ENCODE assay signal across 11 cellular contexts in the genomic region with DNA sequence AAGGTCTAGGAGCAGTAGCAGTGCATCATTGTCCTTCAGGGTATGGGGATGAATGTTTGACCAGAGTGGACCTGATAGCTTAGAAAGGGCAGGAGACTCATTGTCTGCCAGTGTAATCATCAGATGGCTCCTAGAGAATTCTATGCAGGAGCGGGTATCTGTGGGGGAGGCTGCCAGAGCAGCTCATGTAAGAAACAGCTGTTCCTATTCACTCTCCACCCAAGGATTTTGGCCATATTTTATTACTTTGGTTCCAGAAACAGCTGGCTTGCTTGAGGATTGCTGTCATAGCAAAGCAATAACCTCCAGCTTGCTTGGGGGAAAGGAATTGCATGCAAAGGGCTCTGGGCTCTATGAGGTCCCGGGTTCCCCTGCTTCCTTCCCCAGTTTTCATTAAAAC. TPM values are rescaled to one million over a fixed set of nuclear protein-coding genes. Genes with fewer than 3 reads are reported as not detected.
DNase-seq lines count a peak whose midpoint lies in the region; ATAC-seq and TF ChIP-seq lines count a peak whose summit lies in the region.
"Had no signal": no experiment of that assay in that cellular context is flagged by ENCODE, and none has a peak within 500 bp of the region (broad histone marks: within the 10 kb centered on the region; RNA-seq: fewer than 3 reads in every experiment).

No MANE protein-coding gene starts in this region.

- POLR2A ChIA-PET in CD4-positive, alpha-beta memory T cell (lab: Charles Lee; ENCODE audit: partially characterized antibody) = interaction anchor here (1.1 to 1.6 kb wide), 3 partner anchors 43 to 74 kb away, joined by 4 to 6 read pairs (median 5); a partner anchor contains a TSS
- POLR2A ChIA-PET in Caco-2 (lab: Charles Lee) = interaction anchor here (1.3 kb wide), 1 partner anchor 44 kb away, joined by 4 read pairs; a partner anchor contains a TSS

- H3K27ac Mint-ChIP-seq in CD4-positive, alpha-beta memory T cell = peak overlapping the region in 5 of 7 donors; percentile 5 to 63 (median 44)
- H3K27ac Mint-ChIP-seq in Caco-2 (ENCODE audit: unreplicated experiment) = no peak overlapping the region

- H3K4me1 Mint-ChIP-seq in CD4-positive, alpha-beta memory T cell = peaks cover 73 to 96% (median 85%) of the 10 kb centered on the region in 4 donors
- peaks cover 15% of the 10 kb centered on the region for H3K4me1 Mint-ChIP-seq in Caco-2 (ENCODE audit: low read depth, unreplicated experiment)

- peak; percentile 48 for ATAC-seq in left ventricle myocardium superior
- ATAC-seq in psoas muscle = peak in 1 of 4 donors; percentile 43
- no peak for ATAC-seq in HG02642 (IDR thresholded peaks at IDR 0.05; ENCODE audit: poor library complexity, unreplicated experiment)
- ATAC-seq in HG03378 (IDR thresholded peaks at IDR 0.05; ENCODE audit: unreplicated experiment) = no peak

- no peak for TF ChIP-seq CTCF in psoas muscle (IDR thresholded peaks at IDR 0.05)
- no peak for TF ChIP-seq CTCF in Caco-2 (IDR thresholded peaks at IDR 0.05; ENCODE audit: insufficient read depth in 1 of 2, low read depth in 1 of 2, low read length in 1 of 2, severe bottlenecking in 1 of 2, unreplicated experiment in 1 of 2)

- peak overlapping the region in 3 of 8 donors; percentile 1 to 39 (median 9) for H3K4me3 Mint-ChIP-seq in CD4-positive, alpha-beta memory T cell
- no peak overlapping the region for H3K4me3 Mint-ChIP-seq in Caco-2 (ENCODE audit: unreplicated experiment)

- H3K36me3 ChIP-seq in CD4-positive, alpha-beta memory T cell (ENCODE audit: insufficient read depth, low read length) = peaks cover 13% of the 10 kb centered on the region
- H3K36me3 ChIP-seq in adipocyte (ENCODE audit: control insufficient read depth, insufficient read depth, low read length, severe bottlenecking) (peaks cover 17% of the 10 kb centered on the region), psoas muscle (ENCODE audit: insufficient read depth in 1 of 2, low read depth in 1 of 2) (peaks cover 2 to 13% of the 10 kb centered on the region in 2 donors), Caco-2 (ENCODE audit: control insufficient read depth, insufficient read depth, low read length) (peaks cover 3% of the 10 kb centered on the region; the same call in 1 of the 2 replicates)

- WGBS in psoas muscle, 3 donors = 14 to 30% (median 16%) methylated on average over 2 of the region's 2 CpGs

- no peaks in the 10 kb centered on the region for H3K9me3 Mint-ChIP-seq in CD4-positive, alpha-beta memory T cell
- H3K9me3 Mint-ChIP-seq in Caco-2 (ENCODE audit: unreplicated experiment) = no peaks in the 10 kb centered on the region

- H3K36me3 Mint-ChIP-seq in CD4-positive, alpha-beta memory T cell = peaks cover 13 to 27% of the 10 kb centered on the region in 2 donors
- peaks cover 33% of the 10 kb centered on the region for H3K36me3 Mint-ChIP-seq in Caco-2 (ENCODE audit: insufficient read depth, unreplicated experiment)

- H3K27ac ChIP-seq in CD4-positive, alpha-beta memory T cell (ENCODE audit: low read depth, low read length) = no peak overlapping the region
- peak overlapping the region; percentile 44 for H3K27ac ChIP-seq in psoas muscle
- H3K27ac ChIP-seq: SK-N-MC, thoracic aorta, VCaP had no signal

- intact Hi-C loops in CD4-positive, alpha-beta memory T cell (cut with micrococcal nuclease) = loop anchor here (5.0 kb wide), 1 partner anchor 45 kb away; a partner anchor contains a TSS
- intact Hi-C loops in left ventricle myocardium superior (cut with micrococcal nuclease) = no loop called here
- intact Hi-C loops in psoas muscle (cut with DNase I) = loop anchor here in 1 of 2 donors (5.0 kb wide), 1 partner anchor 40 kb away; no protein-coding TSS in a partner anchor
- intact Hi-C loops in Caco-2 (cut with micrococcal nuclease; ENCODE audit: unreplicated experiment) = no loop called here

- no peaks in the 10 kb centered on the region for H3K27me3 ChIP-seq in CD4-positive, alpha-beta memory T cell (ENCODE audit: insufficient read depth, low read length)
- H3K27me3 ChIP-seq in adipocyte (replicated peaks; ENCODE audit: control insufficient read depth, insufficient read depth, low read length) (no peaks in the 10 kb centered on the region), psoas muscle (ENCODE audit: insufficient read depth in 3 of 3, low read length in 2 of 3) (no peaks in the 10 kb centered on the region), Caco-2 (replicated peaks; ENCODE audit: control insufficient read depth, insufficient read depth, low read length) (no peaks in the 10 kb centered on the region)

- no peaks in the 10 kb centered on the region for H3K27me3 Mint-ChIP-seq in CD4-positive, alpha-beta memory T cell
- H3K27me3 Mint-ChIP-seq in Caco-2 (ENCODE audit: insufficient read depth, unreplicated experiment) = no peaks in the 10 kb centered on the region

- H3K9ac ChIP-seq in adipocyte (ENCODE audit: low read length) = no peak overlapping the region

- CTCF ChIA-PET in CD4-positive, alpha-beta memory T cell (lab: Charles Lee; ENCODE audit: partially characterized antibody) = interaction anchor here (1.5 kb wide), 1 partner anchor 123 kb away, joined by 3 read pairs; no protein-coding TSS in a partner anchor
- CTCF ChIA-PET in Caco-2 (lab: Charles Lee) = interaction anchor here (1.4 kb wide), 2 partner anchors 16 to 32 kb away, joined by 4 read pairs; no protein-coding TSS in a partner anchor

- H3K4me3 ChIP-seq in CD4-positive, alpha-beta memory T cell (ENCODE audit: low read length in 2 of 2) = no peak overlapping the region
- H3K4me3 ChIP-seq in adipocyte (ENCODE audit: low read length) (peak overlapping the region; percentile 35), psoas muscle (no peak overlapping the region), Caco-2 (ENCODE audit: low read depth, low read length) (no peak overlapping the region)
- H3K4me3 ChIP-seq: SK-N-MC, thoracic aorta had no signal

- peaks cover 67% of the 10 kb centered on the region for H3K4me1 ChIP-seq in CD4-positive, alpha-beta memory T cell (ENCODE audit: insufficient read depth, low read length)
- H3K4me1 ChIP-seq in adipocyte (ENCODE audit: control insufficient read depth, insufficient read depth, low read length) (peaks cover 14% of the 10 kb centered on the region), psoas muscle (peaks cover 69% of the 10 kb centered on the region), Caco-2 (peaks cover 10% of the 10 kb centered on the region; the same call in 1 of the 2 replicates)

- no peak for DNase-seq in CD4-positive, alpha-beta memory T cell
- DNase-seq in adipocyte (ENCODE audit: low read depth) = peak; percentile 87
- DNase-seq in left ventricle myocardium superior = peak; percentile 50
- DNase-seq in psoas muscle = peak in 1 of 2 donors; percentile 24
- DNase-seq in Caco-2 = no peak
- DNase-seq: NCI-H1930 had no signal

- no TSS peak for BruUV-seq in Caco-2 (replicated peaks; lab: Mats Ljungman, UMichigan)

- no peaks in the 10 kb centered on the region for H3K9me3 ChIP-seq in CD4-positive, alpha-beta memory T cell (ENCODE audit: control insufficient read depth in 1 of 2, low read length in 2 of 2)
- H3K9me3 ChIP-seq in adipocyte (ENCODE audit: control insufficient read depth, low read length) (no peaks in the 10 kb centered on the region), psoas muscle (no peaks in the 10 kb centered on the region), Caco-2 (no peaks in the 10 kb centered on the region)
- H3K9me3 ChIP-seq: thoracic aorta had no signal

RNA-seq across cellular contexts. Expression of a gene that starts 44.1 kb away (rescaled TPM):
- total RNA-seq in CD4-positive, alpha-beta memory T cell = 100 to 1,000 TPM; 112 to 116 TPM
- 100 to 1,000 TPM; 191 to 218 TPM for polyA plus RNA-seq in CD4-positive, alpha-beta memory T cell
- total RNA-seq in left ventricle myocardium superior (104 TPM), psoas muscle (100 to 1,000 TPM in 2 of 4 donors, 10 to 100 TPM in 2; 92.3 to 120 (median 98.8) TPM), Caco-2 (2022) (298 and 307 TPM in 2 replicates)
- 100 to 1,000 TPM; 139 to 325 (median 151) TPM for polyA plus RNA-seq in psoas muscle

Comparison
In these comparisons a context has a peak if more than half of its experiments do, and no peak if none do; other contexts are left out.
1. DNase-seq: peak in adipocyte (single experiment) and left ventricle myocardium superior (single experiment); none in CD4-positive, alpha-beta memory T cell (0 of 5) and Caco-2 (0 of 2).